10 cellular contexts compared by ENCODE assay signal in the genomic region with DNA sequence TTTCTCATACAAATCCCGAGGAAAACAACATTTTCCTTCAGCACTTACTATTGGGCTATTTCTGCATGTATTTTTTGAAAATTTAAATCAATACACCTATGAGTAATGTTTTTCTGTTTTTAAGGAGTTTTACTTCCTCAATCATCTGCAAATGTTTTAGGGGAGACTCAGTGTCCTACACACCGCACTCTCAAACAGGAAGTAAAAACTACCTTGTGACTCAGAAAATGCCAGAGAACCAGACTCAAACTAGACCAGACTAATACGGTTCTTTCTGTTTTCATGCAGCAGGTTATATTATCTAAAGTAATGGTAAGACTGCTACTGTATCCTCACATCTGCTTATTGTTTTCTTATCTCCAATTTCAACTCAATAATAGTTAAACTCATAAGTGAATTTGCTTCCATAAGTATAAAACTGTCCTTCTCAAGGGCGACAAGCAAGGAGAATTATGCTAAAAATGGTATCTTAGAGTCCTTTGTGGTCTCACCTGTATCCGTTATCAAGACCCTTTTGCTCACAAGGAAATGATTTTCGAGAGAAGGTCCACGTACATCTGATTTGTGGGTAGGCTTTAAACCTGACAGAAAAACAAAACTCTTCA. TPM values are rescaled to one million over a fixed set of nuclear protein-coding genes. Genes with fewer than 3 reads are reported as not detected.
DNase-seq lines count a peak whose midpoint lies in the region; ATAC-seq and TF ChIP-seq lines count a peak whose summit lies in the region.
"Had no signal": no experiment of that assay in that cellular context is flagged by ENCODE, and none has a peak within 500 bp of the region (broad histone marks: within the 10 kb centered on the region; RNA-seq: fewer than 3 reads in every experiment).

No MANE protein-coding gene starts in this region.

- ATAC-seq in GM18520 (IDR thresholded peaks at IDR 0.05; ENCODE audit: unreplicated experiment): peak; percentile 86

- POLR2A ChIA-PET in HEK293T (lab: Yijun Ruan, JAX): no interaction called here

- H3K4me1 Mint-ChIP-seq in HFFc6 (ENCODE audit: low read depth): peaks cover 52% of the 10 kb centered on the region
- H3K4me1 Mint-ChIP-seq in glutamatergic neuron (ENCODE audit: low read depth, unreplicated experiment): no peaks in the 10 kb centered on the region

- DNase-seq in HFFc6 (peak; percentile 68), LoVo (ENCODE audit: low spot score) (peak; percentile 49), kidney epithelial cell (ENCODE audit: low read depth) (peak; percentile 44), HEK293T (ENCODE audit: extremely low spot score) (no peak), glutamatergic neuron (no peak), activated gamma-delta T cell (lab: John Stamatoyannopoulos, UW) (no peak)
- DNase-seq in activated naive CD4-positive, alpha-beta T cell treated with Interleukin-2 at 50 U/mL for 16 hours: no peak
- DNase-seq: upper lobe of left lung had no signal

- H3K27me3 Mint-ChIP-seq in HFFc6 (ENCODE audit: insufficient read depth) (no peaks in the 10 kb centered on the region), glutamatergic neuron (ENCODE audit: unreplicated experiment) (no peaks in the 10 kb centered on the region)

- H3K36me3 Mint-ChIP-seq in HFFc6 (ENCODE audit: low read depth) (peaks cover 5% of the 10 kb centered on the region; the same call in 1 of the 2 replicates), glutamatergic neuron (ENCODE audit: unreplicated experiment) (no peaks in the 10 kb centered on the region)

- no peaks in the 10 kb centered on the region for H3K36me3 ChIP-seq in kidney epithelial cell (ENCODE audit: control insufficient read depth, insufficient read depth, low read length)
- H3K36me3 ChIP-seq: upper lobe of left lung had no signal

- peak overlapping the region; percentile 56 for H3K4me3 Mint-ChIP-seq in HFFc6
- H3K4me3 Mint-ChIP-seq in glutamatergic neuron (ENCODE audit: unreplicated experiment): no peak overlapping the region

- no peaks in the 10 kb centered on the region for H3K9me3 Mint-ChIP-seq in HFFc6
- no peaks in the 10 kb centered on the region for H3K9me3 Mint-ChIP-seq in glutamatergic neuron (ENCODE audit: unreplicated experiment)

- CTCF ChIA-PET in HEK293T (lab: Yijun Ruan, JAX): no interaction called here

- no peaks in the 10 kb centered on the region for H3K27me3 ChIP-seq in kidney epithelial cell (ENCODE audit: control insufficient read depth, insufficient read depth, low read length)
- H3K27me3 ChIP-seq: upper lobe of left lung had no signal

- TF ChIP-seq CTCF in HFFc6 (IDR thresholded peaks at IDR 0.05) (no peak), kidney epithelial cell (IDR thresholded peaks at IDR 0.05; ENCODE audit: insufficient read depth, low read length, poor library complexity, severe bottlenecking) (no peak), glutamatergic neuron (IDR thresholded peaks at IDR 0.05; ENCODE audit: partially characterized antibody, unreplicated experiment) (no peak)

- H3K4me3 ChIP-seq in kidney epithelial cell (ENCODE audit: low read depth, low read length): no peak overlapping the region
- H3K4me3 ChIP-seq: upper lobe of left lung had no signal

- H3K27ac Mint-ChIP-seq in HFFc6 (peak overlapping the region; percentile 53; the same call in 1 of the 2 replicates), glutamatergic neuron (ENCODE audit: unreplicated experiment) (no peak overlapping the region)

TF ChIP-seq in HEK293T, 16 proteins besides CTCF, POLR2A, EP300 and RAD21:
- TF ChIP-seq HDGF (IDR thresholded peaks at IDR 0.05; ENCODE audit: borderline replicate concordance) (no peak), L3MBTL2 (conservative IDR thresholded peaks at IDR 0.05) (no peak), ELF4 (IDR thresholded peaks at IDR 0.05) (no peak), BHLHE40 (IDR thresholded peaks at IDR 0.05; ENCODE audit: borderline replicate concordance) (no peak)

RNA-seq across cellular contexts. Expression of gene FLT3, which starts 52.5 kb away (rescaled TPM):
- not detected for total RNA-seq in HFFc6 (2021; fragmentation: NEBNext Ultra II Directional; extraction: Animal tissue kit (Norgen Biotek cat#: 25700))
- total RNA-seq in kidney epithelial cell (0.21 and 0.88 TPM in 2 replicates), glutamatergic neuron (ENCODE audit: unreplicated experiment) (not detected)
- total RNA-seq: myocyte had no signal

RNA-seq across cellular contexts. Expression of gene URAD, which starts 59.4 kb away (rescaled TPM):
- total RNA-seq in HFFc6 (2021; fragmentation: NEBNext Ultra II Directional; extraction: Animal tissue kit (Norgen Biotek cat#: 25700)): not detected
- total RNA-seq in kidney epithelial cell (not detected in 2 replicates), glutamatergic neuron (ENCODE audit: unreplicated experiment) (not detected)
- total RNA-seq: myocyte had no signal

Comparison
In these comparisons a context has a peak if more than half of its experiments do, and no peak if none do; other contexts are left out.
1. DNase-seq: peak in HFFc6 (single experiment), LoVo (single experiment) and kidney epithelial cell (single experiment); none in HEK293T (single experiment), activated naive CD4-positive, alpha-beta T cell treated with Interleukin-2 at 50 U/mL for 16 hours (single experiment), glutamatergic neuron (single experiment) and activated gamma-delta T cell (single experiment).